Comparison of ENCODE assay signal across 8 cellular contexts in the genomic region with DNA sequence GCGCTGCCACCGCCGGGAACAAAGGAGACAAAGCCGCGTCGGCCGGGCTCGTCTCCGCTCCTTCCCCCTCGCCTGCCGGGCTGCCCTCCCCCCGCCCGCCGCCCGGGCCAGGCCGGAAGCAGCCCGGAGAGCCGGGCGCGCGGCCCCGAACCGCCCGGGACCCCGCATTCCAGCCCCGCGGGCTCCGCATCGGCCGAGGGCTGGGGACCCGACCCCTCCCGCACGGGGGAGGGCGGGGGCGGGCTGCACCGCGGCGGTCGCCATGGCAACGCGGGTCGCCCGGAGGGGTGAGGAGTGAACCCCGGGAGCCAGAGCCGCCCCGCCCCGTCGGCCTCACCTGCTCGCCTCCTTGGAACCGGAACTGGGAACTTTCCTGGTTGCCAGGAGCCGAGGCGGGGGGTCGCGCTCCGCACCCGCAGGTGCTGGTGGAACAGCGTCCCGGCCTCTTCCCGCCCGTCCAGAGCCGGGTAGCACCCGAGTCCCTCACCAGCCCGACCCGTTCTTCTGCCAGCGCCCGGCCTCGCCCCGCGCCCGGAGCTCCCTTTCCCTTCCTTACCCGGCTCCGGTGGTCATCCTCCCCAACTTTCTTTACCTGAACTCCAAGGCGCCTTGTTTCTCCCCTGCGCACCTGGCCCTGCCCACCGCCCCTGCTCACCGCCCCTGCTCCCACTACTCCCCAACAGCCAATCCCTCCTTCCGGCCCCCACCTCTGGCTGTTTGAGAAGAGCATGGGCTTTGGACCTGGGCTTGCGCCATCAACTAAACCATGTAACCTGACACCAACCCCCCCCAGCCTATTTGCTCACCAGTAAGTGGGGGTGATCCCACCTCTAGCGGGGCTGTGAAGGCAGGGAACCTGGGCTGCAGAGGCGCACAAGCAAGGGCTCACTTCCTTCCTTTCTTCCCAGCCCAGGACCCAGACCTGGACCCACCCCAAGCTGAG. TPM values are rescaled to one million over a fixed set of nuclear protein-coding genes. Genes with fewer than 3 reads are reported as not detected.
DNase-seq lines count a peak whose midpoint lies in the region; ATAC-seq and TF ChIP-seq lines count a peak whose summit lies in the region.

PLXNB1 (minus strand) TSS at position 671 of the 943 bp plus-strand sequence. CDS start 5,475 bp downstream, outside the sequence.

- no peaks in the 10 kb centered on the region for H3K36me3 Mint-ChIP-seq in naive B cell
- peaks cover 22% of the 10 kb centered on the region for H3K36me3 Mint-ChIP-seq in stimulated activated naive CD8-positive, alpha-beta T cell treated with anti-CD3 and anti-CD28 coated beads, Interleukin-15, Interleukin-2, amounts not matched to agents 100 ng/mL and 50 ng/mL, for 24 hours (ENCODE audit: low read depth)

- DNase-seq in D341Med (ENCODE audit: low spot score): peak; percentile 90
- peak; percentile 19 for DNase-seq in OCI-M1 (lab: John Stamatoyannopoulos, UW)
- DNase-seq in activated effector memory CD4-positive, alpha-beta T cell treated with Interleukin-2 at 50 U/mL for 16 hours: peak; percentile 44
- DNase-seq in fibroblast of pulmonary artery (ENCODE audit: low read depth): peak; percentile 70
- peak; percentile 59 for DNase-seq in naive B cell

- no peaks in the 10 kb centered on the region for H3K9me3 Mint-ChIP-seq in naive B cell
- H3K9me3 Mint-ChIP-seq in stimulated activated naive CD8-positive, alpha-beta T cell treated with anti-CD3 and anti-CD28 coated beads, Interleukin-15, Interleukin-2, amounts not matched to agents 100 ng/mL and 50 ng/mL, for 24 hours: no peaks in the 10 kb centered on the region

- H3K4me3 ChIP-seq in fibroblast of pulmonary artery (replicated peaks; ENCODE audit: low read depth, low read length): peak within 1 kb of the TSS; percentile 63

- ATAC-seq in HG03280 (IDR thresholded peaks at IDR 0.05; ENCODE audit: unreplicated experiment) (peak; percentile 42), naive B cell (ENCODE audit: low read depth in 2 of 2) (peak; percentile 67 to 70), GM19452 (IDR thresholded peaks at IDR 0.05; ENCODE audit: unreplicated experiment) (no peak)

- H3K27me3 Mint-ChIP-seq in naive B cell: peaks cover 7 to 24% (median 21%) of the 10 kb centered on the region in 3 donors
- H3K27me3 Mint-ChIP-seq in stimulated activated naive CD8-positive, alpha-beta T cell treated with anti-CD3 and anti-CD28 coated beads, Interleukin-15, Interleukin-2, amounts not matched to agents 100 ng/mL and 50 ng/mL, for 24 hours: peaks cover 8% of the 10 kb centered on the region

- H3K27ac Mint-ChIP-seq in naive B cell: peak within 1 kb of the TSS in 4 of 6 donors; percentile 27 to 82 (median 67)
- peak within 1 kb of the TSS; percentile 36 for H3K27ac Mint-ChIP-seq in stimulated activated naive CD8-positive, alpha-beta T cell treated with anti-CD3 and anti-CD28 coated beads, Interleukin-15, Interleukin-2, amounts not matched to agents 100 ng/mL and 50 ng/mL, for 24 hours

- no peak for TF ChIP-seq CTCF in fibroblast of pulmonary artery (IDR thresholded peaks at IDR 0.05; ENCODE audit: low read length, missing control alignments)

- H3K4me3 Mint-ChIP-seq in naive B cell: peak within 1 kb of the TSS; percentile 79 to 92 (median 86)
- peak within 1 kb of the TSS; percentile 73 for H3K4me3 Mint-ChIP-seq in stimulated activated naive CD8-positive, alpha-beta T cell treated with anti-CD3 and anti-CD28 coated beads, Interleukin-15, Interleukin-2, amounts not matched to agents 100 ng/mL and 50 ng/mL, for 24 hours

- peaks cover 10 to 22% (median 12%) of the 10 kb centered on the region in 3 donors for H3K4me1 Mint-ChIP-seq in naive B cell
- H3K4me1 Mint-ChIP-seq in stimulated activated naive CD8-positive, alpha-beta T cell treated with anti-CD3 and anti-CD28 coated beads, Interleukin-15, Interleukin-2, amounts not matched to agents 100 ng/mL and 50 ng/mL, for 24 hours (ENCODE audit: low read depth): peaks cover 5% of the 10 kb centered on the region

RNA-seq across cellular contexts. Expression of gene PLXNB1, which starts in this region (rescaled TPM):
- under 1 TPM in 2 of 6 donors, not detected in 4; 0.03 to 0.37 TPM for polyA plus RNA-seq in naive B cell (ENCODE audit: low read depth in 6 of 6)

Comparison
In these comparisons a context has a peak if more than half of its experiments do, and no peak if none do; other contexts are left out.
1. Peak in DNase-seq and ATAC-seq in naive B cell; RNA of the gene not detected or under 1 TPM.
2. DNase-seq: peak in every context shown above with its lines; median percentile 90 in D341Med; 70 in fibroblast of pulmonary artery; 59 in naive B cell; 44 in activated effector memory CD4-positive, alpha-beta T cell treated with Interleukin-2 at 50 U/mL for 16 hours; 19 in OCI-M1.